In the genomic region with DNA sequence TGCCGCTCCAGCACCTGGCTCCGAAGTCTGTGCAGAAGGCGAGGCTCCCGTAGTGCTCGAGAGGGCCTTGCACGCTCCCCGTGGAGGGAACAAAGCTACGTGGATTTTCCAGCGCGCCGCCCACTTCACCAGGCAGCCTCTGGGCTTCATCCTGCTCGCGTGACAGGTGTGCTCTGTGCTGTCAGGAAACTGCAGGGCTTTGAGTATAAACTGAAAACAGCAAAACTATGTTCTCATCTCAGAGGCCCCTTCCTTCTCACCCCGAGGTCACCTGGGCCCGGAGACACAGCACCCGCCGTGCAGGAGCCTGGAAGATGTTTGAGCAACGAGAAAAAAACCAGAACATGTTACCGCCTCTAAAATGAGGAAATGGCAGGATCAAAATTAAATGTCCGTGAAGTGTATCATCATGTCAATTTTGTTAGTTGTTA, we compare ENCODE assay signal across 8 cellular contexts. TPM values are rescaled to one million over a fixed set of nuclear protein-coding genes. Genes with fewer than 3 reads are reported as not detected.
DNase-seq lines count a peak whose midpoint lies in the region; ATAC-seq, FAIRE-seq and TF ChIP-seq lines count a peak whose summit lies in the region.

No MANE protein-coding gene starts in this region.

- peaks cover 21% of the 10 kb centered on the region for H3F3A ChIP-seq in neural progenitor cell (ENCODE audit: low read depth)

- H3K9me3 ChIP-seq in Caco-2 (no peaks in the 10 kb centered on the region), body of pancreas (no peaks in the 10 kb centered on the region), neural progenitor cell (ENCODE audit: low read depth) (no peaks in the 10 kb centered on the region), colonic mucosa (no peaks in the 10 kb centered on the region)

- H3K36me3 ChIP-seq in Caco-2 (ENCODE audit: control insufficient read depth, insufficient read depth, low read length) (peaks cover 7% of the 10 kb centered on the region), body of pancreas (replicated peaks in 1 of 2; ENCODE audit: insufficient read depth in 1 of 2, low read depth in 2 of 2) (no peaks in the 10 kb centered on the region), neural progenitor cell (no peaks in the 10 kb centered on the region), colonic mucosa (no peaks in the 10 kb centered on the region)

- H3K4me3 ChIP-seq in Caco-2 (ENCODE audit: low read depth, low read length) (no peak overlapping the region; the same call in 1 of the 2 replicates), HL-60 (replicated peaks; ENCODE audit: insufficient read depth, low read length) (peak overlapping the region; percentile 62), body of pancreas (no peak overlapping the region), neural progenitor cell (peak overlapping the region; percentile 84), colonic mucosa (no peak overlapping the region)

- H3K36me3 Mint-ChIP-seq in Caco-2 (ENCODE audit: insufficient read depth, unreplicated experiment) (peaks cover 31% of the 10 kb centered on the region), neural progenitor cell (peaks cover 18% of the 10 kb centered on the region)

- peaks cover 57% of the 10 kb centered on the region for H3K79me2 ChIP-seq in neural progenitor cell (ENCODE audit: low read depth)

- no peak overlapping the region; the same call in 1 of the 2 replicates for H3K27ac ChIP-seq in HL-60 (replicated peaks)
- peak overlapping the region; percentile 90 to 99 (median 98) for H3K27ac ChIP-seq in body of pancreas
- H3K27ac ChIP-seq in neural progenitor cell = no peak overlapping the region
- H3K27ac ChIP-seq in colonic mucosa = no peak overlapping the region

- H3K27me3 ChIP-seq in Caco-2 (replicated peaks; ENCODE audit: control insufficient read depth, insufficient read depth, low read length) (no peaks in the 10 kb centered on the region), HL-60 (ENCODE audit: insufficient read depth, poor library complexity, severe bottlenecking) (no peaks in the 10 kb centered on the region), body of pancreas (no peaks in the 10 kb centered on the region), neural progenitor cell (no peaks in the 10 kb centered on the region), colonic mucosa (no peaks in the 10 kb centered on the region)

- no peak for FAIRE-seq in D721Med (lab: Jason Lieb, UNC)

- TF ChIP-seq CTCF in Caco-2 (IDR thresholded peaks at IDR 0.05; ENCODE audit: insufficient read depth in 1 of 2, low read depth in 1 of 2, low read length in 1 of 2, severe bottlenecking in 1 of 2, unreplicated experiment in 1 of 2) (no peak), HL-60 (IDR thresholded peaks at IDR 0.05; ENCODE audit: insufficient read depth, low read length) (no peak), body of pancreas (IDR thresholded peaks at IDR 0.05) (no peak), neural progenitor cell (IDR thresholded peaks at IDR 0.05) (no peak), colonic mucosa (IDR thresholded peaks at IDR 0.05) (no peak), D721Med (IDR thresholded peaks at IDR 0.05; ENCODE audit: insufficient read depth, missing control alignments) (no peak)

- TF ChIP-seq POLR2A in body of pancreas (IDR thresholded peaks at IDR 0.05) = no peak

- H3K27me3 Mint-ChIP-seq in Caco-2 (ENCODE audit: insufficient read depth, unreplicated experiment) (no peaks in the 10 kb centered on the region), neural progenitor cell (ENCODE audit: insufficient read depth, low read depth) (peaks cover 4% of the 10 kb centered on the region)

- no peak overlapping the region for H2AFZ ChIP-seq in neural progenitor cell (replicated peaks)

- DNase-seq in Caco-2 = no peak
- peak in 1 of 2 experiments; percentile 51 for DNase-seq in HL-60 (ENCODE audit: low read depth in 1 of 2, low spot score in 1 of 2)
- DNase-seq in body of pancreas = peak in 3 of 4 donors; percentile 41 to 50 (median 42)
- DNase-seq in neural progenitor cell (ENCODE audit: low spot score) = no peak
- no peak for DNase-seq in ureter (ENCODE audit: low spot score)
- no peak for DNase-seq in colonic mucosa
- no peak for DNase-seq in D721Med (ENCODE audit: insufficient read length, low spot score)

- BruUV-seq in Caco-2 (replicated peaks; lab: Mats Ljungman, UMichigan) = no TSS peak

- ATAC-seq in body of pancreas (no peak), HG03378 (IDR thresholded peaks at IDR 0.05; ENCODE audit: unreplicated experiment) (no peak)

- H3K9ac ChIP-seq in neural progenitor cell (peak overlapping the region; percentile 79), colonic mucosa (ENCODE audit: low read depth in 2 of 2, low read length in 2 of 2) (no peak overlapping the region)

- POLR2A ChIA-PET in Caco-2 (lab: Charles Lee) = no interaction called here

- intact Hi-C loops in Caco-2 (cut with micrococcal nuclease; ENCODE audit: unreplicated experiment) = no loop called here
- intact Hi-C loops in body of pancreas (cut with DNase I) = no loop called here
- intact Hi-C loops in colonic mucosa (cut with DNase I) = no loop called here

- peaks cover 49% of the 10 kb centered on the region for H4K20me1 ChIP-seq in neural progenitor cell (ENCODE audit: low read depth)

- H3K4me2 ChIP-seq in neural progenitor cell = peak overlapping the region; percentile 96

- H3K4me1 Mint-ChIP-seq in Caco-2 (ENCODE audit: low read depth, unreplicated experiment) (no peaks in the 10 kb centered on the region), neural progenitor cell (peaks cover 41% of the 10 kb centered on the region)

- H3K4me1 ChIP-seq in Caco-2 (peaks cover 11% of the 10 kb centered on the region), body of pancreas (peaks cover 62% of the 10 kb centered on the region), neural progenitor cell (peaks cover 8% of the 10 kb centered on the region), colonic mucosa (peaks cover 9% of the 10 kb centered on the region)

- H3K27ac Mint-ChIP-seq in Caco-2 (ENCODE audit: unreplicated experiment) (no peak overlapping the region), neural progenitor cell (no peak overlapping the region)

- WGBS in body of pancreas, 2 donors = 32 to 44% methylated on average over 16 to 20 of the region's 20 CpGs

- peak overlapping the region; percentile 76 for H3K4me3 Mint-ChIP-seq in Caco-2 (ENCODE audit: unreplicated experiment)
- H3K4me3 Mint-ChIP-seq in neural progenitor cell = peak overlapping the region; percentile 93

- H3K9me3 Mint-ChIP-seq in Caco-2 (ENCODE audit: unreplicated experiment) (no peaks in the 10 kb centered on the region), neural progenitor cell (peaks cover 6% of the 10 kb centered on the region)

- CTCF ChIA-PET in Caco-2 (lab: Charles Lee) = no interaction called here

RNA-seq across cellular contexts. Expression of a gene that starts 17.6 kb away (rescaled TPM):
- 1.8 and 3.0 TPM in 2 replicates for total RNA-seq in Caco-2 (2022)
- 10 to 100 TPM in 1 of 2 donors, 1 to 10 TPM in 1; 8.8 to 11.2 TPM for total RNA-seq in body of pancreas
- total RNA-seq in neural progenitor cell (ENCODE audit: low replicate concordance) = 0.79 and 3.5 TPM in 2 replicates
- total RNA-seq in ureter = 8.7 TPM
- 1 to 10 TPM; 2.9 to 9.0 TPM for total RNA-seq in colonic mucosa

RNA-seq across cellular contexts. Expression of a gene that starts 43.8 kb away (rescaled TPM):
- total RNA-seq in Caco-2 (2022) (24.0 and 25.1 TPM in 2 replicates), body of pancreas (not detected), neural progenitor cell (ENCODE audit: low replicate concordance) (0.06 TPM in 1 of 2 replicates, not detected in the other), ureter (0.44 TPM), colonic mucosa (1 to 10 TPM; 2.7 to 4.5 TPM)

RNA-seq across cellular contexts. Expression of a gene that starts 51.4 kb away (rescaled TPM):
- total RNA-seq in Caco-2 (2022) (24.8 and 25.6 TPM in 2 replicates), body of pancreas (10 to 100 TPM in 1 of 2 donors, 1 to 10 TPM in 1; 9.6 to 25.1 TPM), neural progenitor cell (ENCODE audit: low replicate concordance) (15.1 and 17.9 TPM in 2 replicates), ureter (14.6 TPM), colonic mucosa (10 to 100 TPM; 11.6 to 16.5 TPM)

Comparison
In these comparisons a context has a peak if more than half of its experiments do, and no peak if none do; other contexts are left out.
1. DNase-seq: peak in body of pancreas (3 of 4); none in Caco-2 (0 of 2), neural progenitor cell (single experiment), ureter (single experiment), colonic mucosa (single experiment) and D721Med (single experiment).
2. H3K4me3 ChIP-seq: peak in HL-60 (single experiment) and neural progenitor cell (single experiment); none in Caco-2 (single experiment), body of pancreas (0 of 2) and colonic mucosa (single experiment).
3. H3K27ac ChIP-seq: peak in body of pancreas (4 of 4); none in HL-60 (single experiment), neural progenitor cell (single experiment) and colonic mucosa (single experiment).